20 cellular contexts compared by ENCODE assay signal in genomic region chr2:174708713-174709112, GRCh38. TPM values are rescaled to one million over a fixed set of nuclear protein-coding genes. Genes with fewer than 3 reads are reported as not detected.
DNase-seq lines count a peak whose midpoint lies in the region; ATAC-seq, FAIRE-seq and TF ChIP-seq lines count a peak whose summit lies in the region.
"Had no signal": no experiment of that assay in that cellular context is flagged by ENCODE, and none has a peak within 500 bp of the region (broad histone marks: within the 10 kb centered on the region; RNA-seq: fewer than 3 reads in every experiment).

No MANE protein-coding gene starts in this region.

- H3K4me2 ChIP-seq in HepG2 (ENCODE audit: low read depth, low read length), result no peak overlapping the region

- H3K9me3 ChIP-seq in HepG2 (ENCODE audit: low read length) (no peaks in the 10 kb centered on the region), right lobe of liver (no peaks in the 10 kb centered on the region)
- H3K9me3 ChIP-seq: BE2C, Caco-2 had no signal

- peaks cover 0 to 5% of the 10 kb centered on the region in 2 experiments; a peak in 2 of 5 replicates for H3K27me3 ChIP-seq in HepG2 (ENCODE audit: control insufficient read depth in 1 of 2, insufficient read depth in 2 of 2, low read length in 2 of 2)
- no peaks in the 10 kb centered on the region for H3K27me3 ChIP-seq in right lobe of liver
- H3K27me3 ChIP-seq: BE2C had no signal

- POLR2A ChIA-PET in HepG2 (lab: Yijun Ruan, JAX), result no interaction called here
- POLR2A ChIA-PET in naive thymus-derived CD8-positive, alpha-beta T cell (lab: Charles Lee), result no interaction called here

- in situ Hi-C loops in HepG2 (cut with HindIII; ENCODE audit: extremely low pct_ligation_motif_present, low pct_unique_long_range_greater_than_20kb), result no loop called here

- no peak for TF ChIP-seq RAD21 in HepG2 (CRISPR knock-in tag; IDR thresholded peaks at IDR 0.05)

- FAIRE-seq in HepG2 (lab: Jason Lieb, UNC), result no peak
- FAIRE-seq: A204.1, D721Med, G401.6, GM12891, GM19239, H1 had no signal

- CTCF ChIA-PET in HepG2 (lab: Yijun Ruan, JAX; ENCODE audit: low intra/inter-chr PET ratio, low total read pairs), result no interaction called here

- ATAC-seq in HepG2 (no peak), right lobe of liver (no peak), HG03159 (IDR thresholded peaks at IDR 0.05; ENCODE audit: unreplicated experiment) (no peak)
- no peak for ATAC-seq in naive thymus-derived CD8-positive, alpha-beta T cell

- no peak overlapping the region for H3K27ac Mint-ChIP-seq in activated naive CD8-positive, alpha-beta T cell treated with anti-CD3 and anti-CD28 coated beads for 36 hours
- no peak overlapping the region for H3K27ac Mint-ChIP-seq in naive thymus-derived CD8-positive, alpha-beta T cell
- no peak overlapping the region for H3K27ac Mint-ChIP-seq in activated T-helper 2 cell treated with anti-CD3 and anti-CD28 coated beads, Interferon-gamma antibody, Interleukin-2, Interleukin-4, amounts not matched to agents 10 μg/mL and 5 μg/mL and 100 μg/mL, durations not matched to agents 14 hours and 24 hours and 36 hours
- H3K27ac Mint-ChIP-seq: CD4-positive, CD25-positive, alpha-beta regulatory T cell; CD8-positive, alpha-beta memory T cell; H9 had no signal

- H2AFZ ChIP-seq in HepG2 (ENCODE audit: low read length), result no peak overlapping the region

- TF ChIP-seq EP300 in HepG2 (IDR thresholded peaks at IDR 0.05; ENCODE audit: low read depth in 2 of 2, low read length in 2 of 2) (no peak), HepG2 (CRISPR knock-in tag; IDR thresholded peaks at IDR 0.05; ENCODE audit: borderline replicate concordance) (no peak)

- H3K27ac ChIP-seq in HepG2 (ENCODE audit: extremely low read length, insufficient read depth, low read length) (no peak overlapping the region), right lobe of liver (no peak overlapping the region)

- no peaks in the 10 kb centered on the region for H3K36me3 Mint-ChIP-seq in activated naive CD8-positive, alpha-beta T cell treated with anti-CD3 and anti-CD28 coated beads for 36 hours
- H3K36me3 Mint-ChIP-seq in naive thymus-derived CD8-positive, alpha-beta T cell, result no peaks in the 10 kb centered on the region
- H3K36me3 Mint-ChIP-seq in activated T-helper 2 cell treated with anti-CD3 and anti-CD28 coated beads, Interferon-gamma antibody, Interleukin-2, Interleukin-4, amounts not matched to agents 10 μg/mL and 5 μg/mL and 100 μg/mL, durations not matched to agents 14 hours and 24 hours and 36 hours (ENCODE audit: low read depth), result no peaks in the 10 kb centered on the region
- H3K36me3 Mint-ChIP-seq: CD4-positive, CD25-positive, alpha-beta regulatory T cell; CD8-positive, alpha-beta memory T cell had no signal

- H3K4me1 ChIP-seq in HepG2 (ENCODE audit: insufficient read depth, low read length) (no peaks in the 10 kb centered on the region), right lobe of liver (peaks cover 0 to 13% (median 0%) of the 10 kb centered on the region in 4 donors)
- H3K4me1 ChIP-seq: BE2C, Caco-2 had no signal

- no peaks in the 10 kb centered on the region for H3K79me2 ChIP-seq in HepG2 (ENCODE audit: insufficient read depth, low read length)

- intact Hi-C loops in HepG2 (cut with micrococcal nuclease; ENCODE audit: unreplicated experiment), result no loop called here
- intact Hi-C loops in right lobe of liver (cut with DNase I), result no loop called here
- intact Hi-C loops in activated T-helper 2 cell treated with anti-CD3 and anti-CD28 coated beads, Interferon-gamma antibody, Interleukin-2, Interleukin-4, amounts not matched to agents 10 μg/mL and 5 μg/mL and 100 μg/mL, durations not matched to agents 14 hours and 24 hours and 36 hours (cut with micrococcal nuclease), result no loop called here

- H3K36me3 ChIP-seq in HepG2 (replicated peaks in 1 of 2; ENCODE audit: control insufficient read depth in 1 of 2, insufficient read depth in 2 of 2, low read length in 2 of 2), result no peaks in the 10 kb centered on the region
- no peaks in the 10 kb centered on the region for H3K36me3 ChIP-seq in right lobe of liver
- H3K36me3 ChIP-seq: BE2C had no signal

- no TSS peak for BruUV-seq in HepG2 (replicated peaks; lab: Mats Ljungman, UMichigan)

- no peak for TF ChIP-seq POLR2A in HepG2 (IDR thresholded peaks at IDR 0.05; ENCODE audit: insufficient read depth in 1 of 2, low read depth in 2 of 2, low read length in 2 of 2)
- TF ChIP-seq POLR2A in right lobe of liver (IDR thresholded peaks at IDR 0.05), result no peak

- no peak for DNase-seq in HepG2 (ENCODE audit: low spot score)
- DNase-seq in right lobe of liver, result no peak
- no peak for DNase-seq in activated naive CD8-positive, alpha-beta T cell treated with anti-CD3 and anti-CD28 coated beads for 36 hours
- DNase-seq in naive thymus-derived CD8-positive, alpha-beta T cell, result no peak
- no peak for DNase-seq in activated T-helper 2 cell treated with anti-CD3 and anti-CD28 coated beads, Interferon-gamma antibody, Interleukin-2, Interleukin-4, amounts not matched to agents 10 μg/mL and 5 μg/mL and 100 μg/mL, durations not matched to agents 14 hours and 24 hours and 36 hours (ENCODE audit: low spot score)
- DNase-seq: ACHN; BE2C; C1 segment of cervical spinal cord; Caco-2; CD4-positive, CD25-positive, alpha-beta regulatory T cell; CD8-positive, alpha-beta memory T cell; H9 had no signal

- WGBS in HepG2 (ENCODE audit: low lambda C conversion rate), result 27% methylated on average over 8 of the region's 9 CpGs
- WGBS in right lobe of liver (ENCODE audit: insufficient coverage, low coverage, low lambda C conversion rate, missing lambda C conversion rate), result 62% methylated on average over 6 of the region's 9 CpGs

- peak overlapping the region; percentile 40 for H3K4me3 Mint-ChIP-seq in activated naive CD8-positive, alpha-beta T cell treated with anti-CD3 and anti-CD28 coated beads for 36 hours
- peak overlapping the region in 7 of 10 donors; percentile 17 to 74 (median 27) for H3K4me3 Mint-ChIP-seq in naive thymus-derived CD8-positive, alpha-beta T cell
- H3K4me3 Mint-ChIP-seq in activated T-helper 2 cell treated with anti-CD3 and anti-CD28 coated beads, Interferon-gamma antibody, Interleukin-2, Interleukin-4, amounts not matched to agents 10 μg/mL and 5 μg/mL and 100 μg/mL, durations not matched to agents 14 hours and 24 hours and 36 hours (ENCODE audit: low read depth), result no peak overlapping the region
- H3K4me3 Mint-ChIP-seq: CD4-positive, CD25-positive, alpha-beta regulatory T cell; H9 had no signal

- peaks cover 8% of the 10 kb centered on the region for H3K4me1 Mint-ChIP-seq in activated naive CD8-positive, alpha-beta T cell treated with anti-CD3 and anti-CD28 coated beads for 36 hours
- H3K4me1 Mint-ChIP-seq in naive thymus-derived CD8-positive, alpha-beta T cell, result peaks cover 0 to 9% (median 0%) of the 10 kb centered on the region in 4 donors
- H3K4me1 Mint-ChIP-seq in activated T-helper 2 cell treated with anti-CD3 and anti-CD28 coated beads, Interferon-gamma antibody, Interleukin-2, Interleukin-4, amounts not matched to agents 10 μg/mL and 5 μg/mL and 100 μg/mL, durations not matched to agents 14 hours and 24 hours and 36 hours (ENCODE audit: low read depth), result no peaks in the 10 kb centered on the region
- H3K4me1 Mint-ChIP-seq: H9 had no signal

- H4K20me1 ChIP-seq in HepG2 (ENCODE audit: insufficient read depth, low read length), result no peaks in the 10 kb centered on the region

- TF ChIP-seq CTCF in HepG2 (CRISPR knock-in tag; IDR thresholded peaks at IDR 0.05), result no peak
- TF ChIP-seq CTCF in right lobe of liver (IDR thresholded peaks at IDR 0.05), result no peak

- H3K27me3 Mint-ChIP-seq in activated naive CD8-positive, alpha-beta T cell treated with anti-CD3 and anti-CD28 coated beads for 36 hours, result peaks cover 4% of the 10 kb centered on the region
- H3K27me3 Mint-ChIP-seq in naive thymus-derived CD8-positive, alpha-beta T cell, result peaks cover 0 to 19% (median 5%) of the 10 kb centered on the region in 5 donors
- peaks cover 31% of the 10 kb centered on the region for H3K27me3 Mint-ChIP-seq in activated T-helper 2 cell treated with anti-CD3 and anti-CD28 coated beads, Interferon-gamma antibody, Interleukin-2, Interleukin-4, amounts not matched to agents 10 μg/mL and 5 μg/mL and 100 μg/mL, durations not matched to agents 14 hours and 24 hours and 36 hours (ENCODE audit: low read depth)

- H3K9ac ChIP-seq in HepG2 (ENCODE audit: insufficient read depth, low read depth, low read length), result no peak overlapping the region

- H3K4me3 ChIP-seq in HepG2 (replicated peaks in 1 of 3; ENCODE audit: insufficient read depth in 1 of 3, low read depth in 2 of 3, low read length in 3 of 3) (no peak overlapping the region), right lobe of liver (no peak overlapping the region)

- no peaks in the 10 kb centered on the region for H3K9me3 Mint-ChIP-seq in activated naive CD8-positive, alpha-beta T cell treated with anti-CD3 and anti-CD28 coated beads for 36 hours
- H3K9me3 Mint-ChIP-seq in naive thymus-derived CD8-positive, alpha-beta T cell, result no peaks in the 10 kb centered on the region
- H3K9me3 Mint-ChIP-seq in activated T-helper 2 cell treated with anti-CD3 and anti-CD28 coated beads, Interferon-gamma antibody, Interleukin-2, Interleukin-4, amounts not matched to agents 10 μg/mL and 5 μg/mL and 100 μg/mL, durations not matched to agents 14 hours and 24 hours and 36 hours, result no peaks in the 10 kb centered on the region
- H3K9me3 Mint-ChIP-seq: CD4-positive, CD25-positive, alpha-beta regulatory T cell; CD8-positive, alpha-beta memory T cell; H9 had no signal

RNA-seq across cellular contexts. Expression of gene CHRNA1, which starts 55.6 kb away (rescaled TPM):
- total RNA-seq in HepG2 (2016; rRNA removed; fragmentation: Illumina TruSeq; extraction: Trizol) (not detected in 2 replicates), right lobe of liver (under 1 TPM in 1 of 6 experiments, not detected in 5; 0.19 TPM)
- total RNA-seq in HepG2 (2016; cell fraction: cytosol; rRNA removed; fragmentation: Illumina TruSeq; extraction: Trizol; ENCODE audit: low read depth), result not detected in 2 replicates
- not detected in 2 replicates for total RNA-seq in HepG2 (2016; cell fraction: insoluble cytoplasmic fraction; rRNA removed; fragmentation: Illumina TruSeq; extraction: Trizol)
- not detected in 2 replicates for total RNA-seq in HepG2 (2016; cell fraction: membrane; rRNA removed; fragmentation: Illumina TruSeq; extraction: Trizol)
- total RNA-seq in HepG2 (2016; cell fraction: nucleus; rRNA removed; fragmentation: Illumina TruSeq; extraction: Trizol), result not detected in 2 replicates
- not detected in 2 replicates for polyA plus RNA-seq in HepG2 (2011; rRNA removed)
- polyA plus RNA-seq in HepG2 (2011; cell fraction: cytosol; rRNA removed), result not detected in 2 replicates
- polyA plus RNA-seq in HepG2 (2011; cell fraction: nucleus; rRNA removed), result not detected in 2 replicates
- not detected in 2 replicates for polyA plus RNA-seq in HepG2 (2012)
- not detected in 2 replicates for polyA plus RNA-seq in HepG2 (2016; cell fraction: cytosol; fragmentation: Illumina TruSeq; extraction: Trizol; ENCODE audit: low read depth)
- polyA plus RNA-seq in HepG2 (2016; cell fraction: insoluble cytoplasmic fraction; fragmentation: Illumina TruSeq; extraction: Trizol; ENCODE audit: low read depth), result not detected in 2 replicates
- polyA plus RNA-seq in HepG2 (2016; cell fraction: membrane; fragmentation: Illumina TruSeq; extraction: Trizol; ENCODE audit: low read depth), result not detected in 2 replicates
- not detected in 2 replicates for polyA plus RNA-seq in HepG2 (2016; cell fraction: nucleus; fragmentation: Illumina TruSeq; extraction: Trizol; ENCODE audit: insufficient read depth, low read depth)
- polyA minus RNA-seq in HepG2 (2011; rRNA and poly(A)+ RNA removed; ENCODE audit: low replicate concordance), result not detected in 2 replicates
- not detected in 2 replicates for polyA minus RNA-seq in HepG2 (2011; cell fraction: cytosol; rRNA and poly(A)+ RNA removed)
- not detected in 2 replicates for polyA minus RNA-seq in HepG2 (2011; cell fraction: nucleus; rRNA and poly(A)+ RNA removed)
- not detected for total RNA-seq in activated naive CD8-positive, alpha-beta T cell treated with anti-CD3 and anti-CD28 coated beads for 36 hours
- total RNA-seq in naive thymus-derived CD8-positive, alpha-beta T cell, result not detected
- polyA plus RNA-seq in naive thymus-derived CD8-positive, alpha-beta T cell, result not detected
- not detected in 2 replicates for total RNA-seq in activated T-helper 2 cell treated with anti-CD3 and anti-CD28 coated beads, Interferon-gamma antibody, Interleukin-2, Interleukin-4, amounts not matched to agents 10 μg/mL and 5 μg/mL and 100 μg/mL, durations not matched to agents 14 hours and 24 hours and 36 hours
- total RNA-seq: Caco-2; CD8-positive, alpha-beta memory T cell; H9; HT-29 had no signal
